9 cellular contexts compared by ENCODE assay signal in the genomic region with DNA sequence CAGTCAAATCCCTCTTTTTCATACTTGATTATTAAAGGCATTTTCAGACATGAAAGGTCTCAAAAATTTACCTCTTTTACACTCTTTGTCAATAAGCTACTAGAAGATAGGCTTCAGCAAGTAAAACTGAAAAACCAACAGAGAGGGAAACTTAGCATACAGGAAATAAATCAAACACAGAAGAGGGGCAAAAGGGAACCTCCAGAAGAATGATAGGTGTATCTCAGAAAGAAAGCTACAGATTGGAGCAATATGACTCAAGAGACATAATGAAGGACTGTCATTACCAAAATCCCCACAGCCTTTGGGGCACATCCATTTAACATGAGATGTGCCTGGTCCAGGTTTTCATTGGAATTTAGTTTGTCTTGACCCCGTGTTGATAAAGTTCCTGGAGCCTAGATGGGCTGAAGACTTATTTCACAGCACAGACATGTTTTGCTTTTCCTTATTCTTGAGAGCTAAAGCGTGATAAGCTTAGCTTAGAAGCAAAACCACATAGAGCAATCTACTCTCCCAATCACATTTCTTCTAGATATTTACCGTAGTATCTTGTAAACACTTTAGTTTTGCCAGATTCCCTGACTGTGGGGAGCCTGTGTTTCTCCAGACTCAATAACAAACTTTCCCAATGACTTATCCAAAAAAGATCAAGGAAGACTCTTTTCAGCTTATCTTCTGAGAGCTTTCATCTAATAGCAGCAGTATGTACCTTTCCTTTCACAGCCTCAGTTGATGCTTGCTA. TPM values are rescaled to one million over a fixed set of nuclear protein-coding genes. Genes with fewer than 3 reads are reported as not detected.
DNase-seq lines count a peak whose midpoint lies in the region; ATAC-seq and TF ChIP-seq lines count a peak whose summit lies in the region.
"Had no signal": no experiment of that assay in that cellular context is flagged by ENCODE, and none has a peak within 500 bp of the region (broad histone marks: within the 10 kb centered on the region; RNA-seq: fewer than 3 reads in every experiment).

No MANE protein-coding gene starts in this region.

- no peak for DNase-seq in activated CD4-positive, alpha-beta T cell treated with anti-CD3 and anti-CD28 coated beads, Interleukin-2, amount 10 ng/mL, durations not matched to agents 24 days and 14 days
- no peak for DNase-seq in activated CD4-positive, alpha-beta T cell treated with anti-CD3 and anti-CD28 coated beads for 4 hours
- no peak for DNase-seq in RWPE2 (ENCODE audit: low spot score)
- no peak for DNase-seq in osteocyte (ENCODE audit: extremely low spot score, unreplicated experiment)
- no peak for DNase-seq in left cardiac atrium
- DNase-seq in amygdala (lab: John Stamatoyannopoulos, UW): no peak
- DNase-seq in NCI-H146 (lab: John Stamatoyannopoulos, UW): no peak
- DNase-seq: effector CD8-positive, alpha-beta T cell had no signal

- peaks cover 14% of the 10 kb centered on the region for H3K4me1 ChIP-seq in RWPE2 (ENCODE audit: insufficient read depth, poor library complexity, severe bottlenecking)

- H3K36me3 ChIP-seq in RWPE2 (ENCODE audit: low read depth): peaks cover 16% of the 10 kb centered on the region

- peaks cover 35% of the 10 kb centered on the region for H3K36me3 Mint-ChIP-seq in activated CD4-positive, alpha-beta T cell treated with anti-CD3 and anti-CD28 coated beads, Interleukin-2, amount 10 ng/mL, durations not matched to agents 24 days and 14 days (ENCODE audit: low read depth)
- H3K36me3 Mint-ChIP-seq in osteocyte (ENCODE audit: unreplicated experiment): peaks cover 23% of the 10 kb centered on the region

- peak overlapping the region; percentile 64 for H3K27ac ChIP-seq in RWPE2 (ENCODE audit: poor library complexity, severe bottlenecking)

- ATAC-seq in HG02798 (IDR thresholded peaks at IDR 0.05; ENCODE audit: poor library complexity, unreplicated experiment) (peak; percentile 81), RWPE2 (ENCODE audit: low read depth) (no peak), left cardiac atrium (no peak)

- H3K9me3 ChIP-seq in RWPE2 (ENCODE audit: severe bottlenecking): no peaks in the 10 kb centered on the region

- H3K9me3 Mint-ChIP-seq in activated CD4-positive, alpha-beta T cell treated with anti-CD3 and anti-CD28 coated beads, Interleukin-2, amount 10 ng/mL, durations not matched to agents 24 days and 14 days: peaks cover 4% of the 10 kb centered on the region
- no peaks in the 10 kb centered on the region for H3K9me3 Mint-ChIP-seq in osteocyte (ENCODE audit: unreplicated experiment)

- no peak overlapping the region for H3K4me3 ChIP-seq in RWPE2 (ENCODE audit: severe bottlenecking)

- H3K27me3 Mint-ChIP-seq in activated CD4-positive, alpha-beta T cell treated with anti-CD3 and anti-CD28 coated beads, Interleukin-2, amount 10 ng/mL, durations not matched to agents 24 days and 14 days: no peaks in the 10 kb centered on the region
- H3K27me3 Mint-ChIP-seq in osteocyte (ENCODE audit: unreplicated experiment): no peaks in the 10 kb centered on the region

- peak overlapping the region; percentile 58 for H3K4me3 Mint-ChIP-seq in activated CD4-positive, alpha-beta T cell treated with anti-CD3 and anti-CD28 coated beads, Interleukin-2, amount 10 ng/mL, durations not matched to agents 24 days and 14 days
- H3K4me3 Mint-ChIP-seq in osteocyte (ENCODE audit: unreplicated experiment): no peak overlapping the region

- peak overlapping the region; percentile 90 for H3K27ac Mint-ChIP-seq in activated CD4-positive, alpha-beta T cell treated with anti-CD3 and anti-CD28 coated beads, Interleukin-2, amount 10 ng/mL, durations not matched to agents 24 days and 14 days
- H3K27ac Mint-ChIP-seq in osteocyte (ENCODE audit: unreplicated experiment): peak overlapping the region; percentile 65

- TF ChIP-seq CTCF in RWPE2 (IDR thresholded peaks at IDR 0.05; ENCODE audit: poor library complexity, severe bottlenecking) (no peak), osteocyte (IDR thresholded peaks at IDR 0.05) (no peak)

- H3K4me1 Mint-ChIP-seq in activated CD4-positive, alpha-beta T cell treated with anti-CD3 and anti-CD28 coated beads, Interleukin-2, amount 10 ng/mL, durations not matched to agents 24 days and 14 days: peaks cover 24% of the 10 kb centered on the region
- H3K4me1 Mint-ChIP-seq in osteocyte (ENCODE audit: unreplicated experiment): peaks cover 33% of the 10 kb centered on the region

- intact Hi-C loops in activated CD4-positive, alpha-beta T cell treated with anti-CD3 and anti-CD28 coated beads, Interleukin-2, amount 10 ng/mL, durations not matched to agents 24 days and 14 days (cut with micrococcal nuclease): loop anchor here (1.0 kb wide), 1 partner anchor 12 kb away; the partner anchor contains the start of gene LRRFIP2
- intact Hi-C loops in left cardiac atrium (cut with DNase I): no loop called here

- no peaks in the 10 kb centered on the region for H3K27me3 ChIP-seq in RWPE2 (ENCODE audit: insufficient read depth, poor library complexity, severe bottlenecking)

RNA-seq across cellular contexts. Expression of gene LRRFIP2, which starts 11.7 kb away (rescaled TPM):
- total RNA-seq in activated CD4-positive, alpha-beta T cell treated with anti-CD3 and anti-CD28 coated beads, Interleukin-2, amount 10 ng/mL, durations not matched to agents 24 days and 14 days: 22.5 and 23.3 TPM in 2 replicates
- total RNA-seq in osteocyte: 43.2 and 49.1 TPM in 2 replicates
- 100 to 1,000 TPM; 107 to 116 TPM for total RNA-seq in left cardiac atrium
